In the genomic region with DNA sequence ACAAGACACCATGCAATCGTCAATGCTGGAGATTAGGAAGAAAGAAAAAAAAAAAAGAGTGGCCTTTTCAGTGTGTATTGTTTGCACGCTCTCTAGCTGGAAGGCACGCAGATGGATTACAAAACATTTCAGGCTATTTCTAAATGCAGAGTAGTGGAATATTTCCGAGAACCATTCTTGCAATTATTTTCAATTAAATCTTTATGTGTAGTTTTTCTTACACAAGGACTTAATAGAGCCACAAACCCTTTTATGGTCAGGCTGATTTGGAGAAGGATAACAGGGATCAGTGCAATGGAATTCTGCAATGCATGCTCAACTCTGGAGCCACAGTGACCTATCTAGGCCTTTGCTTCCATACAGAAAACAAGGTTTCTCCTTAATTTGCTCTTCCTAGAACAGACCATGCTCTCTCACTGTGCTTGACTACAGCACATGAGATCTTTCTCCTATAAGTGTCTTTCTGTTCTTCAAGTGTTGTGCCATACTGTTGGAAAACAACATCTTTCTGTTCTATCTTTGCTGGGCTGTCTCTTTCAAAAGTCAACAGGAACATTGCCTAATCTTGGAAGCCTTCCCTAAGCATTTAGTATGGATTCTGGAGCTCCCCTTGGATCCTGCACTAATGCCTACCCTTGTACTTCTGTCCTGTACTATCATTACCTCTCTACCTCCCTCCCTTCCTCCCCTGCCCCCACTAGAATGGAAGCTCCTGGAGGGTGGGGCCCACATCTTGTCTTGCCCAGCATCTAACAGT, we compare ENCODE assay signal across 1 cellular context.
TF ChIP-seq lines count a peak whose summit lies in the region.

No MANE protein-coding gene starts in this region.

TF ChIP-seq in neural cell, 6 proteins besides CTCF, POLR2A, EP300 and RAD21 (continued from another document):
- TF ChIP-seq POLR2AphosphoS5 (IDR thresholded peaks at IDR 0.05), result no peak
- TF ChIP-seq TAF1 (IDR thresholded peaks at IDR 0.05; ENCODE audit: low read depth), result no peak
- no peak for TF ChIP-seq SMC3 (conservative IDR thresholded peaks at IDR 0.05; ENCODE audit: poor library complexity)
- TF ChIP-seq MXI1 (conservative IDR thresholded peaks at IDR 0.05; ENCODE audit: poor library complexity, severe bottlenecking), result no peak
- no peak for TF ChIP-seq EZH2 (IDR thresholded peaks at IDR 0.05; ENCODE audit: borderline replicate concordance, insufficient read depth, low read length, poor library complexity, severe bottlenecking)
